ENCODE assay signal across 18 cellular contexts in the genomic region with DNA sequence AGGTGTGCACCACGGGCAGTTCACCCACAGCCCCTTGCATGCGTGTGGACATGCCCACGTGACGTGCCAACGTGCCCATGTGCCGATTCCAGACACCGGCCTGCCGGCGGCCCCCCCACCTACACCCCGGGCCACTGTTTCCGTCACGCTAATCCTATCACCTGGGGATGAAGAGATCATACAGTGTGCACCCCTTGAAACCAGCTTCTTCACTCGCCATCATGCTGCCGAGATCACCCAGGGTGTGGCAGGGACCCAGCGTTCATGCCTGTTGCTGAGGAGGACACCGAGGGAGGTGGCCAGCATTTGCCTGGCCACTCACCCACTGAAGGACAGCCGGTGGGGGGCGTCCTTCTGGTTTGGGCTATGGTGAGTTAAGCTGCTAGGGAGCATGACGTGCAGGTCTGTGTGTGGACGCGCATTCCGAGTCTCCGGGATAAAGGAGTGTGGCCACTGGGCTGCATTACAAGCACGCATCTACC. TPM values are rescaled to one million over a fixed set of nuclear protein-coding genes. Genes with fewer than 3 reads are reported as not detected.
A peak's percentile ranks its signal among the peaks of the same experiment; 100 is the strongest.
DNase-seq lines count a peak whose midpoint lies in the region; ATAC-seq and TF ChIP-seq lines count a peak whose summit lies in the region.
"Had no signal": no experiment of that assay in that cellular context is flagged by ENCODE, and none has a peak within 500 bp of the region (broad histone marks: within the 10 kb centered on the region; RNA-seq: fewer than 3 reads in every experiment).

No MANE protein-coding gene starts in this region.

- ATAC-seq in activated naive CD8-positive, alpha-beta T cell treated with anti-CD3 and anti-CD28 coated beads, Interleukin-2, amount 10 ng/mL, durations not matched to agents 7 days and 5 days (ENCODE audit: low read depth), result no peak
- ATAC-seq in activated naive CD8-positive, alpha-beta T cell treated with anti-CD3 and anti-CD28 coated beads, Interleukin-2, amount 50 U/mL, for 24 hours, result no peak
- no peak for ATAC-seq in GM21360 (IDR thresholded peaks at IDR 0.05; ENCODE audit: unreplicated experiment)
- ATAC-seq: CD8-positive, alpha-beta T cell; esophagus mucosa had no signal

- H3K27ac Mint-ChIP-seq in activated naive CD8-positive, alpha-beta T cell treated with anti-CD3 and anti-CD28 coated beads, Interleukin-2, amount 10 ng/mL, durations not matched to agents 7 days and 5 days, result no peak overlapping the region
- H3K27ac Mint-ChIP-seq in activated naive CD8-positive, alpha-beta T cell treated with anti-CD3 and anti-CD28 coated beads, Interleukin-2, amount 50 U/mL, for 24 hours, result no peak overlapping the region
- H3K27ac Mint-ChIP-seq in nephron progenitor cell, result peak overlapping the region; percentile 98
- H3K27ac Mint-ChIP-seq: activated T-helper 2 cell treated with anti-CD3 and anti-CD28 coated beads, Interferon-gamma antibody, Interleukin-2, Interleukin-4, amounts not matched to agents 10 μg/mL and 5 μg/mL and 100 μg/mL, durations not matched to agents 14 hours and 24 hours and 36 hours; CD8-positive, alpha-beta T cell had no signal

- TF ChIP-seq EP300 in SK-N-SH (IDR thresholded peaks at IDR 0.05; ENCODE audit: borderline replicate concordance in 1 of 2, low read depth in 1 of 2, low read length in 1 of 2), result no peak

- H3K27me3 Mint-ChIP-seq in activated naive CD8-positive, alpha-beta T cell treated with anti-CD3 and anti-CD28 coated beads, Interleukin-2, amount 10 ng/mL, durations not matched to agents 7 days and 5 days, result no peaks in the 10 kb centered on the region
- H3K27me3 Mint-ChIP-seq in activated naive CD8-positive, alpha-beta T cell treated with anti-CD3 and anti-CD28 coated beads, Interleukin-2, amount 50 U/mL, for 24 hours, result no peaks in the 10 kb centered on the region
- H3K27me3 Mint-ChIP-seq in nephron progenitor cell (ENCODE audit: low read depth, poor library complexity), result peaks cover 3% of the 10 kb centered on the region

- peaks cover 22 to 66% (median 30%) of the 10 kb centered on the region in 3 donors for H3K4me1 ChIP-seq in esophagus squamous epithelium
- no peaks in the 10 kb centered on the region for H3K4me1 ChIP-seq in uterus
- peaks cover 0 to 30% of the 10 kb centered on the region in 2 experiments; a peak in 1 of 4 replicates for H3K4me1 ChIP-seq in SK-N-SH (ENCODE audit: control insufficient read depth in 1 of 2, insufficient read depth in 2 of 2, low read depth in 1 of 2, low read length in 1 of 2)
- H3K4me1 ChIP-seq: ascending aorta had no signal

- H3K4me3 Mint-ChIP-seq in activated naive CD8-positive, alpha-beta T cell treated with anti-CD3 and anti-CD28 coated beads, Interleukin-2, amount 10 ng/mL, durations not matched to agents 7 days and 5 days, result no peak overlapping the region
- no peak overlapping the region for H3K4me3 Mint-ChIP-seq in activated naive CD8-positive, alpha-beta T cell treated with anti-CD3 and anti-CD28 coated beads, Interleukin-2, amount 50 U/mL, for 24 hours
- H3K4me3 Mint-ChIP-seq in nephron progenitor cell, result no peak overlapping the region
- H3K4me3 Mint-ChIP-seq: CD8-positive, alpha-beta T cell had no signal

- H2AFZ ChIP-seq in SK-N-SH (ENCODE audit: low read depth), result no peak overlapping the region
- H2AFZ ChIP-seq: PC-9 had no signal

- TF ChIP-seq CTCF in esophagus squamous epithelium (IDR thresholded peaks at IDR 0.05) (no peak), nephron progenitor cell (IDR thresholded peaks at IDR 0.05) (no peak), uterus (IDR thresholded peaks at IDR 0.05) (no peak), SK-N-SH (IDR thresholded peaks at IDR 0.05) (no peak)

- peaks cover 20% of the 10 kb centered on the region for H3K36me3 Mint-ChIP-seq in activated naive CD8-positive, alpha-beta T cell treated with anti-CD3 and anti-CD28 coated beads, Interleukin-2, amount 10 ng/mL, durations not matched to agents 7 days and 5 days
- peaks cover 20% of the 10 kb centered on the region for H3K36me3 Mint-ChIP-seq in activated naive CD8-positive, alpha-beta T cell treated with anti-CD3 and anti-CD28 coated beads, Interleukin-2, amount 50 U/mL, for 24 hours (ENCODE audit: low read depth)
- H3K36me3 Mint-ChIP-seq in nephron progenitor cell (ENCODE audit: low read depth), result peaks cover 62% of the 10 kb centered on the region

- peaks cover 2% of the 10 kb centered on the region for H3K4me1 Mint-ChIP-seq in activated naive CD8-positive, alpha-beta T cell treated with anti-CD3 and anti-CD28 coated beads, Interleukin-2, amount 10 ng/mL, durations not matched to agents 7 days and 5 days
- H3K4me1 Mint-ChIP-seq in activated naive CD8-positive, alpha-beta T cell treated with anti-CD3 and anti-CD28 coated beads, Interleukin-2, amount 50 U/mL, for 24 hours, result peaks cover 2% of the 10 kb centered on the region
- H3K4me1 Mint-ChIP-seq in nephron progenitor cell, result peaks cover 32% of the 10 kb centered on the region

- WGBS in esophagus squamous epithelium, 2 donors, result 62 to 79% methylated on average over 9 to 18 of the region's 24 CpGs
- WGBS in SK-N-SH (ENCODE audit: low lambda C conversion rate), result 92% methylated on average over 19 of the region's 24 CpGs

- H3K27ac ChIP-seq in esophagus squamous epithelium (peak overlapping the region in 3 of 4 donors; percentile 34 to 63 (median 40)), uterus (peak overlapping the region in 1 of 2 donors; percentile 40), SK-N-SH (ENCODE audit: low read depth in 2 of 2, low read length in 1 of 2) (peak overlapping the region in 1 of 2 experiments; percentile 66; a peak in 2 of 4 replicates)
- H3K27ac ChIP-seq: PC-9, thoracic aorta had no signal

- POLR2A ChIA-PET in activated naive CD8-positive, alpha-beta T cell treated with anti-CD3 and anti-CD28 coated beads, Interleukin-2, amount 10 ng/mL, durations not matched to agents 7 days and 5 days (lab: Charles Lee), result interaction anchor here (1.0 kb wide), 1 partner anchor 12 kb away, joined by 3 read pairs; no protein-coding TSS in a partner anchor
- POLR2A ChIA-PET in SK-N-SH (lab: Yijun Ruan, JAX), result no interaction called here

- H3K4me3 ChIP-seq in esophagus squamous epithelium (no peak overlapping the region), uterus (no peak overlapping the region), SK-N-SH (ENCODE audit: low read depth in 2 of 2, low read length in 1 of 2) (no peak overlapping the region)
- H3K4me3 ChIP-seq: ascending aorta, PC-9, thoracic aorta had no signal

- H3K9me3 ChIP-seq in esophagus squamous epithelium (no peaks in the 10 kb centered on the region), uterus (no peaks in the 10 kb centered on the region), SK-N-SH (no peaks in the 10 kb centered on the region)
- H3K9me3 ChIP-seq: ascending aorta, thoracic aorta had no signal

- H3K27me3 ChIP-seq in esophagus squamous epithelium, result no peaks in the 10 kb centered on the region
- no peaks in the 10 kb centered on the region for H3K27me3 ChIP-seq in uterus
- H3K27me3 ChIP-seq in SK-N-SH (ENCODE audit: insufficient read depth), result no peaks in the 10 kb centered on the region
- H3K27me3 ChIP-seq: ascending aorta had no signal

- CTCF ChIA-PET in SK-N-SH (lab: Yijun Ruan, JAX), result interaction anchor here (0.7 to 3.5 kb wide), 7 partner anchors 13 to 105 kb away, joined by 3 to 33 read pairs (median 4); partner anchors contain the start of gene CTBP1

- no peaks in the 10 kb centered on the region for H3F3A ChIP-seq in SK-N-SH (replicated peaks; ENCODE audit: insufficient read depth)

- DNase-seq in activated naive CD8-positive, alpha-beta T cell treated with anti-CD3 and anti-CD28 coated beads, Interleukin-2, amount 10 ng/mL, durations not matched to agents 7 days and 5 days, result peak; percentile 21
- no peak for DNase-seq in activated naive CD8-positive, alpha-beta T cell treated with anti-CD3 and anti-CD28 coated beads, Interleukin-2, amount 50 U/mL, for 24 hours
- DNase-seq in esophagus squamous epithelium (lab: John Stamatoyannopoulos, UW), result no peak
- DNase-seq in nephron progenitor cell, result no peak
- peak; percentile 18 to 27 for DNase-seq in uterus
- no peak for DNase-seq in C1 segment of cervical spinal cord (lab: John Stamatoyannopoulos, UW)
- DNase-seq in SK-N-SH, result no peak
- DNase-seq: activated CD8-positive, alpha-beta memory T cell treated with anti-CD3 and anti-CD28 coated beads for 24 hours; DMS79 treated with DMSO at 0.1 percent for 48 hours; kidney glomerular epithelial cell; NCI-H146; PC-9 had no signal

- H3K36me3 ChIP-seq in esophagus squamous epithelium (peaks cover 35 to 100% (median 36%) of the 10 kb centered on the region in 3 donors), uterus (no peaks in the 10 kb centered on the region), SK-N-SH (replicated peaks in 1 of 2; ENCODE audit: control insufficient read depth in 1 of 2, insufficient read depth in 2 of 2, low read length in 1 of 2) (peaks cover 6 to 84% of the 10 kb centered on the region in 2 experiments)

- H3K9ac ChIP-seq in SK-N-SH, result no peak overlapping the region

- peaks cover 31% of the 10 kb centered on the region for H3K79me2 ChIP-seq in SK-N-SH (ENCODE audit: insufficient read depth)

- no peak for TF ChIP-seq POLR2A in esophagus squamous epithelium (IDR thresholded peaks at IDR 0.05)
- TF ChIP-seq POLR2A in uterus (IDR thresholded peaks at IDR 0.05), result no peak

- no peak for TF ChIP-seq RAD21 in SK-N-SH (IDR thresholded peaks at IDR 0.05; ENCODE audit: low read length)

- H3K4me2 ChIP-seq in SK-N-SH, result no peak overlapping the region
- H3K4me2 ChIP-seq: PC-9 had no signal

- intact Hi-C loops in esophagus squamous epithelium (cut with DNase I) (no loop called here), uterus (cut with DNase I; ENCODE audit: low total_unique reads) (no loop called here)

- peaks cover 36% of the 10 kb centered on the region for H4K20me1 ChIP-seq in SK-N-SH (ENCODE audit: insufficient read depth)

- H3K9me2 ChIP-seq in SK-N-SH, result no peaks in the 10 kb centered on the region

- H3K9me3 Mint-ChIP-seq in activated naive CD8-positive, alpha-beta T cell treated with anti-CD3 and anti-CD28 coated beads, Interleukin-2, amount 10 ng/mL, durations not matched to agents 7 days and 5 days, result no peaks in the 10 kb centered on the region
- H3K9me3 Mint-ChIP-seq in activated naive CD8-positive, alpha-beta T cell treated with anti-CD3 and anti-CD28 coated beads, Interleukin-2, amount 50 U/mL, for 24 hours, result no peaks in the 10 kb centered on the region
- H3K9me3 Mint-ChIP-seq in nephron progenitor cell, result no peaks in the 10 kb centered on the region
- H3K9me3 Mint-ChIP-seq: activated T-helper 2 cell treated with anti-CD3 and anti-CD28 coated beads, Interferon-gamma antibody, Interleukin-2, Interleukin-4, amounts not matched to agents 10 μg/mL and 5 μg/mL and 100 μg/mL, durations not matched to agents 14 hours and 24 hours and 36 hours; CD8-positive, alpha-beta T cell had no signal

RNA-seq across cellular contexts. Expression of gene CTBP1, which starts 14.1 kb away (rescaled TPM):
- total RNA-seq in activated naive CD8-positive, alpha-beta T cell treated with anti-CD3 and anti-CD28 coated beads, Interleukin-2, amount 10 ng/mL, durations not matched to agents 7 days and 5 days, result 100 to 1,000 TPM; 194 to 211 TPM
- total RNA-seq in esophagus squamous epithelium (100 to 1,000 TPM in 3 of 4 donors, 10 to 100 TPM in 1; 72.2 to 121 (median 113) TPM), uterus (100 to 1,000 TPM; 104 to 193 (median 162) TPM)
- 158 and 183 TPM in 2 replicates for polyA plus RNA-seq in SK-N-SH (2012; rRNA removed)
- 73.8 and 122 TPM in 2 replicates for polyA plus RNA-seq in SK-N-SH (2012; cell fraction: cytosol; rRNA removed)
- 419 and 467 TPM in 2 replicates for polyA plus RNA-seq in SK-N-SH (2012; cell fraction: nucleus; rRNA removed)

RNA-seq across cellular contexts. Expression of gene MAEA, which starts 54.8 kb away (rescaled TPM):
- 10 to 100 TPM; 73.2 to 82.9 TPM for total RNA-seq in activated naive CD8-positive, alpha-beta T cell treated with anti-CD3 and anti-CD28 coated beads, Interleukin-2, amount 10 ng/mL, durations not matched to agents 7 days and 5 days
- total RNA-seq in esophagus squamous epithelium (10 to 100 TPM; 56.6 to 78.7 (median 67.5) TPM), uterus (10 to 100 TPM; 32.3 to 70.7 (median 67.8) TPM)
- polyA plus RNA-seq in SK-N-SH (2012; rRNA removed), result 123 and 128 TPM in 2 replicates
- 64.4 and 85.4 TPM in 2 replicates for polyA plus RNA-seq in SK-N-SH (2012; cell fraction: cytosol; rRNA removed)
- polyA plus RNA-seq in SK-N-SH (2012; cell fraction: nucleus; rRNA removed), result 196 and 274 TPM in 2 replicates

Comparison
In these comparisons a context has a peak if more than half of its experiments do, and no peak if none do; other contexts are left out.
1. DNase-seq: peak in activated naive CD8-positive, alpha-beta T cell treated with anti-CD3 and anti-CD28 coated beads, Interleukin-2, amount 10 ng/mL, durations not matched to agents 7 days and 5 days (single experiment) and uterus (2 of 2); none in activated naive CD8-positive, alpha-beta T cell treated with anti-CD3 and anti-CD28 coated beads, Interleukin-2, amount 50 U/mL, for 24 hours (single experiment), esophagus squamous epithelium (single experiment), nephron progenitor cell (single experiment), C1 segment of cervical spinal cord (0 of 14) and SK-N-SH (single experiment).